In the genomic region with DNA sequence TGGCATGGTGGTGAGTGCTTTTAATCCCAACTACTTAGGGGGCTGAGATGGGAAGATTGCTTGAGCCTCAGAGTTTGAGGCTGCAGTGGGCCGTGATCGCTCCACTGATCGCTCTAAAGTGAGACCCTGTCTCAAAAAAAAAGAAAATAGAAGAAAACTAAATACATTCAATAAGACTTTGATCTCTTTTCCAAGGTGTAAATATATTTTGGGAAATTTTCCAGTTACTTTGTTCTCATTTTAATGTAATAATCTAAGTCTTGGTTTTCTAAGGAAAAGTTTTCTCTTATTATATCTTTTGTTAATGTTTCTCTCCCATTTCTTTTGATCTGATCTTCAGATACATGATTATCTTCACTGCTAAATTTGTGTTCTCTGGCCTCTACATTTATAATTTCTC, we compare ENCODE assay signal across 24 cellular contexts. TPM values are rescaled to one million over a fixed set of nuclear protein-coding genes. Genes with fewer than 3 reads are reported as not detected.
DNase-seq lines count a peak whose midpoint lies in the region; TF ChIP-seq lines count a peak whose summit lies in the region.
"Had no signal": no experiment of that assay in that cellular context is flagged by ENCODE, and none has a peak within 500 bp of the region (broad histone marks: within the 10 kb centered on the region; RNA-seq: fewer than 3 reads in every experiment).

No MANE protein-coding gene starts in this region.

- H3K4me3 Mint-ChIP-seq in T-helper 2 cell treated with Interferon-gamma antibody and Interleukin-4, amounts not matched to agents 5 μg/mL and 100 μg/mL, for 36 hours = peak overlapping the region; percentile 21
- H3K4me3 Mint-ChIP-seq in CD8-positive, alpha-beta memory T cell = no peak overlapping the region
- no peak overlapping the region for H3K4me3 Mint-ChIP-seq in nephron progenitor cell

- CTCF ChIA-PET in RWPE1 (lab: Yijun Ruan, JAX) = interaction anchor here (0.7 kb wide), 1 partner anchor 1449 kb away, joined by 4 read pairs; no protein-coding TSS in a partner anchor
- CTCF ChIA-PET in CD8-positive, alpha-beta memory T cell (lab: Charles Lee) = no interaction called here

- no peak for TF ChIP-seq CTCF in RWPE1 (conservative IDR thresholded peaks at IDR 0.05; ENCODE audit: low read depth)
- no peak for TF ChIP-seq CTCF in nephron progenitor cell (IDR thresholded peaks at IDR 0.05)

- POLR2A ChIA-PET in RWPE1 (lab: Yijun Ruan, JAX; ENCODE audit: low non-redundant PET) = no interaction called here
- POLR2A ChIA-PET in CD8-positive, alpha-beta memory T cell (lab: Charles Lee) = no interaction called here

- H3K4me3 ChIP-seq in BLaER1 treated with 17β-estradiol and CSF1 and Interleukin-3, amounts not matched to agents 10 nM and 100 nM = no peak overlapping the region
- no peak overlapping the region for H3K4me3 ChIP-seq in CD8-positive, alpha-beta memory T cell (ENCODE audit: low read length)
- H3K4me3 ChIP-seq: ascending aorta, gastrocnemius medialis, Peyer's patch, thoracic aorta had no signal

- peak overlapping the region in 7 of 11 experiments; percentile 18 to 54 (median 44); a peak in 10 of 22 replicates for H3K27ac ChIP-seq in BLaER1 treated with 17β-estradiol and CSF1 and Interleukin-3, amounts not matched to agents 10 nM and 100 nM
- H3K27ac ChIP-seq in RWPE1 (peak overlapping the region; percentile 98), epithelial cell of prostate (peak overlapping the region; percentile 100)
- H3K27ac ChIP-seq in CD8-positive, alpha-beta memory T cell (ENCODE audit: low read depth, low read length) = no peak overlapping the region
- H3K27ac ChIP-seq: ascending aorta, HL-60, Peyer's patch had no signal

- no peaks in the 10 kb centered on the region for H3K27me3 ChIP-seq in BLaER1 treated with 17β-estradiol and CSF1 and Interleukin-3, amounts not matched to agents 10 nM and 100 nM
- no peaks in the 10 kb centered on the region for H3K27me3 ChIP-seq in CD8-positive, alpha-beta memory T cell (ENCODE audit: insufficient read depth, low read length, poor library complexity, severe bottlenecking)
- H3K27me3 ChIP-seq: ascending aorta, Peyer's patch had no signal

- H3K27me3 Mint-ChIP-seq in T-helper 2 cell treated with Interferon-gamma antibody and Interleukin-4, amounts not matched to agents 5 μg/mL and 100 μg/mL, for 36 hours (ENCODE audit: low read depth) = no peaks in the 10 kb centered on the region
- no peaks in the 10 kb centered on the region for H3K27me3 Mint-ChIP-seq in CD8-positive, alpha-beta memory T cell
- no peaks in the 10 kb centered on the region for H3K27me3 Mint-ChIP-seq in nephron progenitor cell (ENCODE audit: low read depth, poor library complexity)

- H3K36me3 Mint-ChIP-seq in T-helper 2 cell treated with Interferon-gamma antibody and Interleukin-4, amounts not matched to agents 5 μg/mL and 100 μg/mL, for 36 hours (ENCODE audit: low read depth) = peaks cover 71% of the 10 kb centered on the region
- H3K36me3 Mint-ChIP-seq in CD8-positive, alpha-beta memory T cell = peaks cover 13 to 34% (median 14%) of the 10 kb centered on the region in 3 donors
- peaks cover 92% of the 10 kb centered on the region for H3K36me3 Mint-ChIP-seq in nephron progenitor cell (ENCODE audit: low read depth)

- peaks cover 4% of the 10 kb centered on the region for H3K9me3 Mint-ChIP-seq in T-helper 2 cell treated with Interferon-gamma antibody and Interleukin-4, amounts not matched to agents 5 μg/mL and 100 μg/mL, for 36 hours
- peaks cover 0 to 4% (median 0%) of the 10 kb centered on the region in 5 donors for H3K9me3 Mint-ChIP-seq in CD8-positive, alpha-beta memory T cell
- H3K9me3 Mint-ChIP-seq in nephron progenitor cell = no peaks in the 10 kb centered on the region

- H3K4me1 Mint-ChIP-seq in T-helper 2 cell treated with Interferon-gamma antibody and Interleukin-4, amounts not matched to agents 5 μg/mL and 100 μg/mL, for 36 hours (ENCODE audit: low read depth) = peaks cover 40% of the 10 kb centered on the region
- H3K4me1 Mint-ChIP-seq in CD8-positive, alpha-beta memory T cell = peaks cover 26 to 37% (median 31%) of the 10 kb centered on the region in 3 donors
- peaks cover 9% of the 10 kb centered on the region for H3K4me1 Mint-ChIP-seq in nephron progenitor cell

- H3K9ac ChIP-seq in BLaER1 treated with 17β-estradiol and CSF1 and Interleukin-3, amounts not matched to agents 10 nM and 100 nM = peak overlapping the region in 3 of 11 experiments; percentile 0 to 17 (median 1); a peak in 4 of 22 replicates

- intact Hi-C loops in cardiac septum (cut with DNase I) = no loop called here

- no peak for DNase-seq in T-helper 2 cell treated with Interferon-gamma antibody and Interleukin-4, amounts not matched to agents 5 μg/mL and 100 μg/mL, for 36 hours (ENCODE audit: low spot score)
- no peak for DNase-seq in T-helper 2 cell
- DNase-seq in RWPE1 (ENCODE audit: low spot score) = no peak
- no peak for DNase-seq in epithelial cell of prostate (ENCODE audit: low read depth, low spot score)
- no peak for DNase-seq in CD8-positive, alpha-beta memory T cell
- DNase-seq in nephron progenitor cell = no peak
- no peak for DNase-seq in cardiac septum (ENCODE audit: low spot score)
- DNase-seq: 8988T; activated T-cell treated with anti-CD3 and anti-CD28 coated beads, Interleukin-2, amount 50 U/mL, for 48 hours; central memory CD4-positive, alpha-beta T cell; dermis blood vessel endothelial cell; DMS153; gastrocnemius medialis; left cardiac atrium; NCI-H1048; NCI-H187 treated with DMSO at 0.1 percent for 48 hours; NCI-H526; nucleus accumbens; Peyer's patch; stimulated activated naive CD4-positive, alpha-beta T cell treated with Interleukin-2 at 50 U/mL for 16 hours had no signal

- H3K4me2 ChIP-seq in BLaER1 treated with 17β-estradiol and CSF1 and Interleukin-3, amounts not matched to agents 10 nM and 100 nM = peak overlapping the region in 8 of 11 experiments; percentile 2 to 97 (median 93); a peak in 13 of 22 replicates

- peaks cover 35 to 100% (median 97%) of the 10 kb centered on the region in 11 experiments for H3K36me3 ChIP-seq in BLaER1 treated with 17β-estradiol and CSF1 and Interleukin-3, amounts not matched to agents 10 nM and 100 nM
- H3K36me3 ChIP-seq in CD8-positive, alpha-beta memory T cell (ENCODE audit: insufficient read depth, low read length) = peaks cover 16% of the 10 kb centered on the region
- H3K36me3 ChIP-seq: gastrocnemius medialis had no signal

- H3K4me1 ChIP-seq in BLaER1 treated with 17β-estradiol and CSF1 and Interleukin-3, amounts not matched to agents 10 nM and 100 nM = peaks cover 42 to 68% (median 63%) of the 10 kb centered on the region in 10 experiments
- H3K4me1 ChIP-seq in CD8-positive, alpha-beta memory T cell (ENCODE audit: insufficient read depth, low read length) = peaks cover 26% of the 10 kb centered on the region

- H4K20me1 ChIP-seq in BLaER1 treated with 17β-estradiol and CSF1 and Interleukin-3, amounts not matched to agents 10 nM and 100 nM = peaks cover 0 to 100% (median 96%) of the 10 kb centered on the region in 11 experiments; a peak in 19 of 22 replicates

- peaks cover 0 to 26% (median 5%) of the 10 kb centered on the region in 11 experiments; a peak in 10 of 22 replicates for H3K9me3 ChIP-seq in BLaER1 treated with 17β-estradiol and CSF1 and Interleukin-3, amounts not matched to agents 10 nM and 100 nM (replicated peaks in 1 of 11)
- H3K9me3 ChIP-seq in CD8-positive, alpha-beta memory T cell (ENCODE audit: low read length) = no peaks in the 10 kb centered on the region
- H3K9me3 ChIP-seq: ascending aorta, gastrocnemius medialis, thoracic aorta had no signal

- peak overlapping the region; percentile 75 for H3K27ac Mint-ChIP-seq in T-helper 2 cell treated with Interferon-gamma antibody and Interleukin-4, amounts not matched to agents 5 μg/mL and 100 μg/mL, for 36 hours
- H3K27ac Mint-ChIP-seq in CD8-positive, alpha-beta memory T cell = peak overlapping the region in 2 of 8 donors; percentile 8 to 20
- H3K27ac Mint-ChIP-seq in nephron progenitor cell = no peak overlapping the region

RNA-seq across cellular contexts. Expression of gene LDLR, which starts 9.6 kb away (rescaled TPM):
- 10 to 100 TPM; 27.7 to 35.1 TPM for total RNA-seq in CD8-positive, alpha-beta memory T cell
- polyA plus RNA-seq in CD8-positive, alpha-beta memory T cell = 8.2 TPM
- 22.1 TPM for total RNA-seq in cardiac septum

RNA-seq across cellular contexts. Expression of gene SPC24, which starts 56.7 kb away (rescaled TPM):
- total RNA-seq in CD8-positive, alpha-beta memory T cell = 10 to 100 TPM; 35.3 to 37.2 TPM
- polyA plus RNA-seq in CD8-positive, alpha-beta memory T cell = not detected
- total RNA-seq in cardiac septum = 3.8 TPM
